Comparison of ENCODE assay signal across 14 cellular contexts in genomic region chr21:40680311-40680710, GRCh38.
DNase-seq lines count a peak whose midpoint lies in the region; ATAC-seq and TF ChIP-seq lines count a peak whose summit lies in the region.
"Had no signal": no experiment of that assay in that cellular context is flagged by ENCODE, and none has a peak within 500 bp of the region (broad histone marks: within the 10 kb centered on the region; RNA-seq: fewer than 3 reads in every experiment).

No MANE protein-coding gene starts in this region.

- no peak for TF ChIP-seq CTCF in neural progenitor cell (IDR thresholded peaks at IDR 0.05)

- no peaks in the 10 kb centered on the region for H3K9me3 ChIP-seq in neural progenitor cell (ENCODE audit: low read depth)
- H3K9me3 ChIP-seq: SK-N-SH had no signal

- H3K9me3 Mint-ChIP-seq in neural progenitor cell: no peaks in the 10 kb centered on the region

- no peak overlapping the region for H3K4me2 ChIP-seq in neural progenitor cell
- H3K4me2 ChIP-seq: SK-N-SH had no signal

- H3K79me2 ChIP-seq in neural progenitor cell (ENCODE audit: low read depth): no peaks in the 10 kb centered on the region

- H3K27me3 ChIP-seq in neural progenitor cell: no peaks in the 10 kb centered on the region

- no peaks in the 10 kb centered on the region for H3F3A ChIP-seq in neural progenitor cell (ENCODE audit: low read depth)

- no peak for ATAC-seq in HG03439 (IDR thresholded peaks at IDR 0.05; ENCODE audit: unreplicated experiment)
- ATAC-seq in GM21529 (IDR thresholded peaks at IDR 0.05; ENCODE audit: unreplicated experiment): no peak

- H3K27ac ChIP-seq in neural progenitor cell: no peak overlapping the region

- peak overlapping the region; percentile 11 for H2AFZ ChIP-seq in neural progenitor cell (replicated peaks)

- no peaks in the 10 kb centered on the region for H3K36me3 ChIP-seq in neural progenitor cell

- no peak overlapping the region for H3K4me3 ChIP-seq in neural progenitor cell

- H3K27me3 Mint-ChIP-seq in neural progenitor cell (ENCODE audit: insufficient read depth, low read depth): peaks cover 3% of the 10 kb centered on the region

- no peak overlapping the region for H3K27ac Mint-ChIP-seq in neural progenitor cell
- H3K27ac Mint-ChIP-seq: CD14-positive monocyte; T-helper 1 cell treated with Interleukin-12 subunit alpha and Interleukin-12 subunit beta and Interleukin-4 antibody, amounts not matched to agents 30 μg/mL and 1 μg/mL, for 36 hours had no signal

- no peaks in the 10 kb centered on the region for H4K20me1 ChIP-seq in neural progenitor cell (ENCODE audit: low read depth)

- peaks cover 11% of the 10 kb centered on the region for H3K4me1 ChIP-seq in neural progenitor cell

- no peak overlapping the region for H3K9ac ChIP-seq in neural progenitor cell
- H3K9ac ChIP-seq: SK-N-SH had no signal

- no peak overlapping the region for H3K4me3 Mint-ChIP-seq in neural progenitor cell
- H3K4me3 Mint-ChIP-seq: CD14-positive monocyte; T-helper 1 cell treated with Interleukin-12 subunit alpha and Interleukin-12 subunit beta and Interleukin-4 antibody, amounts not matched to agents 30 μg/mL and 1 μg/mL, for 36 hours had no signal

- H3K36me3 Mint-ChIP-seq in neural progenitor cell: no peaks in the 10 kb centered on the region
- H3K36me3 Mint-ChIP-seq: CD14-positive monocyte had no signal

- peak; percentile 47 for DNase-seq in DMS79 treated with DMSO at 0.1 percent for 48 hours (lab: John Stamatoyannopoulos, UW)
- DNase-seq in DMS79 (lab: John Stamatoyannopoulos, UW): no peak
- peak; percentile 10 to 60 for DNase-seq in NCI-H2081 (lab: John Stamatoyannopoulos, UW)
- peak; percentile 49 for DNase-seq in NCI-H345 treated with DMSO at 0.1 percent for 48 hours (lab: John Stamatoyannopoulos, UW; ENCODE audit: unreplicated experiment)
- peak; percentile 13 for DNase-seq in neural progenitor cell (ENCODE audit: low spot score)
- DNase-seq in NOMO-1 (lab: John Stamatoyannopoulos, UW; ENCODE audit: unreplicated experiment in 2 of 2): no peak
- DNase-seq: COR-L47, Karpas-422, Right ventricle myocardium superior, SK-N-SH had no signal

- H3K4me1 Mint-ChIP-seq in neural progenitor cell: no peaks in the 10 kb centered on the region
- H3K4me1 Mint-ChIP-seq: CD14-positive monocyte had no signal

Comparison
In these comparisons a context has a peak if more than half of its experiments do, and no peak if none do; other contexts are left out.
1. DNase-seq: peak in DMS79 treated with DMSO at 0.1 percent for 48 hours (single experiment), NCI-H2081 (2 of 2), NCI-H345 treated with DMSO at 0.1 percent for 48 hours (single experiment) and neural progenitor cell (single experiment); none in DMS79 (single experiment) and NOMO-1 (0 of 2).